In the genomic region with DNA sequence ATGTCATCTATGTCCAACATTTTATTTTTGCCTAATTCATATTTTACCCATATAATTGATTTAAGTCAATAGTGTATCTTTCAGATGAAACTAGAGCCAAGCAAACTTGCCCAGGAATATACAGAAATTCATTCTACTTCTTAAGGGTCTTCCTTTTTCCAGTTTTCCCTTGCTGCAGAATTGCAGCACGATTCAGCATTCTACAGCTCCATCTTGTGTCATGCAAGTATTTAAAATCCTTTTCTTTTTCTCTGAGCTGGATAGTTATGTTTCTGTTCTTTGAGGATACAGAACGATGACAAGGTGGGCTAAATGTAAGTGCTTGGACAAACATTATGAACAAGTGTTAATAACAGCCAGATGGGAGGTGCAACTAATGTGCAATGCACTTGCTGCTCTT, we compare ENCODE assay signal across 14 cellular contexts.
DNase-seq lines count a peak whose midpoint lies in the region; ATAC-seq and TF ChIP-seq lines count a peak whose summit lies in the region.
"Had no signal": no experiment of that assay in that cellular context is flagged by ENCODE, and none has a peak within 500 bp of the region (broad histone marks: within the 10 kb centered on the region; RNA-seq: fewer than 3 reads in every experiment).

No MANE protein-coding gene starts in this region.

- H3K4me3 ChIP-seq in epithelial cell of proximal tubule (ENCODE audit: low read depth, low read length) (no peak overlapping the region), skeletal muscle cell (ENCODE audit: low read depth, low read length) (no peak overlapping the region)
- H3K4me3 ChIP-seq: pancreas had no signal

- peak; percentile 6 for DNase-seq in NCI-H345 (lab: John Stamatoyannopoulos, UW)
- DNase-seq in NCI-H345 treated with DMSO at 0.1 percent for 48 hours (lab: John Stamatoyannopoulos, UW; ENCODE audit: unreplicated experiment) = no peak
- DNase-seq in NCI-H748 (lab: John Stamatoyannopoulos, UW; ENCODE audit: unreplicated experiment) = peak; percentile 57
- DNase-seq in epithelial cell of proximal tubule (ENCODE audit: low read depth) = no peak
- peak; percentile 8 for DNase-seq in skeletal muscle cell (ENCODE audit: low read depth)
- DNase-seq in Right ventricle myocardium inferior (ENCODE audit: missing footprints) = no peak
- DNase-seq in GOT3 (lab: John Stamatoyannopoulos, UW) = no peak
- no peak for DNase-seq in NOMO-1 (lab: John Stamatoyannopoulos, UW; ENCODE audit: unreplicated experiment in 2 of 2)
- DNase-seq: activated CD4-positive, CD25-positive, alpha-beta regulatory T cell; NCI-H187; pancreas; RPMI8226; stimulated activated CD4-positive, alpha-beta T cell treated with anti-CD3 and anti-CD28 coated beads, Interleukin-4, amount 100 ng/mL, for 24 hours had no signal

- TF ChIP-seq CTCF in epithelial cell of proximal tubule (conservative IDR thresholded peaks at IDR 0.05; ENCODE audit: low read depth, low read length) = peak; percentile 20

- ATAC-seq in Right ventricle myocardium inferior = no peak
- ATAC-seq: activated T-helper 17 cell treated with anti-CD3 and anti-CD28 coated beads, Interleukin-2, amount 50 U/mL, for 72 hours; pancreas had no signal

- intact Hi-C loops in Right ventricle myocardium inferior (cut with DNase I) = no loop called here

Comparison
In these comparisons a context has a peak if more than half of its experiments do, and no peak if none do; other contexts are left out.
1. DNase-seq: peak in NCI-H345 (single experiment), NCI-H748 (single experiment) and skeletal muscle cell (single experiment); none in NCI-H345 treated with DMSO at 0.1 percent for 48 hours (single experiment), epithelial cell of proximal tubule (single experiment), Right ventricle myocardium inferior (single experiment), GOT3 (single experiment) and NOMO-1 (0 of 2).